Comparison of ENCODE assay signal across 18 cellular contexts in genomic region chr19:10346509-10346908, GRCh38. TPM values are rescaled to one million over a fixed set of nuclear protein-coding genes. Genes with fewer than 3 reads are reported as not detected.
DNase-seq lines count a peak whose midpoint lies in the region; ATAC-seq and TF ChIP-seq lines count a peak whose summit lies in the region.
"Had no signal": no experiment of that assay in that cellular context is flagged by ENCODE, and none has a peak within 500 bp of the region (broad histone marks: within the 10 kb centered on the region; RNA-seq: fewer than 3 reads in every experiment).

No MANE protein-coding gene starts in this region.

- H3K4me3 Mint-ChIP-seq in activated naive CD4-positive, alpha-beta T cell treated with anti-CD3 and anti-CD28 coated beads, Interleukin-2, amount 10 ng/mL, durations not matched to agents 7 days and 5 days = no peak overlapping the region
- H3K4me3 Mint-ChIP-seq in GM23338 = no peak overlapping the region

- DNase-seq in HCT116 (ENCODE audit: low read depth, low spot score) (no peak), RWPE2 (ENCODE audit: low spot score) (no peak), GM23338 (ENCODE audit: low spot score) (no peak)
- DNase-seq in activated CD4-positive, alpha-beta T cell treated with anti-CD3 and anti-CD28 coated beads, Interleukin-2, amount 50 U/mL, for 48 hours = no peak
- no peak for DNase-seq in activated naive CD4-positive, alpha-beta T cell treated with anti-CD3 and anti-CD28 coated beads, Interleukin-2, amount 10 ng/mL, durations not matched to agents 7 days and 5 days
- DNase-seq: activated CD8-positive, alpha-beta memory T cell treated with anti-CD3 and anti-CD28 coated beads, Interleukin-2, amount 50 U/mL, for 48 hours; activated naive CD4-positive, alpha-beta T cell treated with anti-CD3 and anti-CD28 coated beads, Interleukin-2, amount 50 U/mL, for 16 hours; BE2C; DMS79 treated with DMSO at 0.1 percent for 48 hours; NCI-H1105; NCI-H446; PC-3; T-helper 1 cell had no signal

- intact Hi-C loops in HCT116 (cut with micrococcal nuclease) = no loop called here

- POLR2A ChIA-PET in HCT116 (lab: Charles Lee) = no interaction called here

- CTCF ChIA-PET in HCT116 (lab: Charles Lee) = no interaction called here
- CTCF ChIA-PET in activated naive CD4-positive, alpha-beta T cell treated with anti-CD3 and anti-CD28 coated beads, Interleukin-2, amount 10 ng/mL, durations not matched to agents 7 days and 5 days (lab: Charles Lee) = no interaction called here

- BruUV-seq in HCT116 (replicated peaks; lab: Mats Ljungman, UMichigan) = no TSS peak

- H3K36me3 Mint-ChIP-seq in activated naive CD4-positive, alpha-beta T cell treated with anti-CD3 and anti-CD28 coated beads, Interleukin-2, amount 10 ng/mL, durations not matched to agents 7 days and 5 days = peaks cover 5% of the 10 kb centered on the region
- H3K36me3 Mint-ChIP-seq in GM23338 (ENCODE audit: low read depth) = 0 out of 3 replicates have a peak, but pooled peaks cover 4% of the 10 kb centered on the region

- no peak for TF ChIP-seq EP300 in gastroesophageal sphincter (IDR thresholded peaks at IDR 0.05)

- TF ChIP-seq POLR2A in HCT116 (IDR thresholded peaks at IDR 0.05; ENCODE audit: borderline replicate concordance, extremely low read depth, insufficient read depth, insufficient read length) = no peak
- no peak for TF ChIP-seq POLR2A in gastroesophageal sphincter (IDR thresholded peaks at IDR 0.05)

- 66 to 76% methylated on average over 5 to 9 of the region's 10 CpGs for WGBS in gastroesophageal sphincter (ENCODE audit: low coverage in 1 of 2), 2 donors

- H3K27me3 Mint-ChIP-seq in activated naive CD4-positive, alpha-beta T cell treated with anti-CD3 and anti-CD28 coated beads, Interleukin-2, amount 10 ng/mL, durations not matched to agents 7 days and 5 days = no peaks in the 10 kb centered on the region
- peaks cover 9% of the 10 kb centered on the region for H3K27me3 Mint-ChIP-seq in GM23338 (ENCODE audit: insufficient read depth, low read depth, poor library complexity)

- H3K27ac Mint-ChIP-seq in activated naive CD4-positive, alpha-beta T cell treated with anti-CD3 and anti-CD28 coated beads, Interleukin-2, amount 10 ng/mL, durations not matched to agents 7 days and 5 days = no peak overlapping the region
- no peak overlapping the region for H3K27ac Mint-ChIP-seq in GM23338

- H3K9me3 Mint-ChIP-seq in activated naive CD4-positive, alpha-beta T cell treated with anti-CD3 and anti-CD28 coated beads, Interleukin-2, amount 10 ng/mL, durations not matched to agents 7 days and 5 days = no peaks in the 10 kb centered on the region
- no peaks in the 10 kb centered on the region; the same call in 2 of the 3 replicates for H3K9me3 Mint-ChIP-seq in GM23338

- H3K4me3 ChIP-seq in HCT116 (replicated peaks in 1 of 2; ENCODE audit: low read depth in 1 of 2, low read length in 2 of 2) (no peak overlapping the region), RWPE2 (ENCODE audit: severe bottlenecking) (no peak overlapping the region), gastroesophageal sphincter (no peak overlapping the region), neutrophil (ENCODE audit: low read depth in 1 of 2, low read length in 1 of 2) (peak overlapping the region; percentile 29 to 42), GM23338 (no peak overlapping the region)
- H3K4me3 ChIP-seq: tibial nerve had no signal

- RAD21 ChIA-PET in HCT116 (lab: Charles Lee; ENCODE audit: low non-redundant PET in 1 of 2, low total read pairs in 2 of 2, uncharacterized antibody in 2 of 2, unreplicated experiment in 2 of 2) = no interaction called here

- ATAC-seq in HCT116 (no peak; the same call in 1 of the 2 replicates), RWPE2 (ENCODE audit: low read depth) (0 out of 3 replicates have a peak, but pooled peaks have one; percentile 29), gastroesophageal sphincter (peak; percentile 51), HG02678 (IDR thresholded peaks at IDR 0.05; ENCODE audit: unreplicated experiment) (no peak), GM23338 (no peak)
- ATAC-seq: activated CD4-positive, CD25-positive, alpha-beta regulatory T cell treated with anti-CD3 and anti-CD28 coated beads, Interleukin-2, amount 50 U/mL, for 24 hours had no signal

- TF ChIP-seq CTCF in HCT116 (IDR thresholded peaks at IDR 0.05 in 2 of 3, conservative IDR thresholded peaks at IDR 0.05 in 1 of 3; ENCODE audit: borderline replicate concordance in 1 of 3, insufficient read depth in 1 of 3, low read depth in 2 of 3, low read length in 2 of 3) = no peak
- TF ChIP-seq CTCF in RWPE2 (IDR thresholded peaks at IDR 0.05; ENCODE audit: poor library complexity, severe bottlenecking) = no peak
- TF ChIP-seq CTCF in gastroesophageal sphincter (IDR thresholded peaks at IDR 0.05) = no peak
- no peak for TF ChIP-seq CTCF in neutrophil (IDR thresholded peaks at IDR 0.05)
- TF ChIP-seq CTCF in GM23338 (conservative IDR thresholded peaks at IDR 0.05; ENCODE audit: low read depth in 2 of 2) = no peak

- H3K4me2 ChIP-seq in HCT116 (ENCODE audit: low read length) = peak overlapping the region; percentile 27; the same call in 1 of the 2 replicates
- H3K4me2 ChIP-seq in GM23338 = no peak overlapping the region

- H3K4me1 ChIP-seq in HCT116 (ENCODE audit: control insufficient read depth in 1 of 2, insufficient read depth in 2 of 2, low read length in 2 of 2) = peaks cover 0 to 14% of the 10 kb centered on the region in 2 experiments; a peak in 2 of 4 replicates
- no peaks in the 10 kb centered on the region for H3K4me1 ChIP-seq in RWPE2 (ENCODE audit: insufficient read depth, poor library complexity, severe bottlenecking)
- H3K4me1 ChIP-seq in gastroesophageal sphincter = no peaks in the 10 kb centered on the region
- peaks cover 39 to 40% of the 10 kb centered on the region in 2 experiments for H3K4me1 ChIP-seq in neutrophil (ENCODE audit: control insufficient read depth in 1 of 2, insufficient read depth in 1 of 2, low read depth in 1 of 2, low read length in 1 of 2)
- no peaks in the 10 kb centered on the region for H3K4me1 ChIP-seq in GM23338 (ENCODE audit: insufficient read depth)
- H3K4me1 ChIP-seq: BE2C, tibial nerve had no signal

- H3K9me3 ChIP-seq in HCT116 (ENCODE audit: control insufficient read depth in 1 of 2, insufficient read depth in 1 of 2, low read depth in 1 of 2, low read length in 2 of 2) (no peaks in the 10 kb centered on the region), RWPE2 (ENCODE audit: severe bottlenecking) (no peaks in the 10 kb centered on the region), gastroesophageal sphincter (no peaks in the 10 kb centered on the region), neutrophil (no peaks in the 10 kb centered on the region)
- H3K9me3 ChIP-seq: BE2C, tibial nerve had no signal

- no peaks in the 10 kb centered on the region for H3K27me3 ChIP-seq in HCT116 (ENCODE audit: insufficient read depth, low read length)
- H3K27me3 ChIP-seq in RWPE2 (ENCODE audit: insufficient read depth, poor library complexity, severe bottlenecking) = no peaks in the 10 kb centered on the region
- no peaks in the 10 kb centered on the region for H3K27me3 ChIP-seq in gastroesophageal sphincter
- H3K27me3 ChIP-seq in neutrophil = no peaks in the 10 kb centered on the region
- H3K27me3 ChIP-seq in GM23338 (ENCODE audit: insufficient read depth) = no peaks in the 10 kb centered on the region
- H3K27me3 ChIP-seq: BE2C, tibial nerve had no signal

- no peaks in the 10 kb centered on the region for H3K9me2 ChIP-seq in HCT116 (ENCODE audit: insufficient read depth)
- no peaks in the 10 kb centered on the region for H3K9me2 ChIP-seq in GM23338 (ENCODE audit: insufficient read depth)

- no peak overlapping the region for H3K9ac ChIP-seq in HCT116 (ENCODE audit: low read length)

- H3K27ac ChIP-seq in HCT116 (ENCODE audit: low read depth, low read length) (no peak overlapping the region), RWPE2 (ENCODE audit: poor library complexity, severe bottlenecking) (no peak overlapping the region), gastroesophageal sphincter (no peak overlapping the region), neutrophil (peak overlapping the region; percentile 100), GM23338 (ENCODE audit: low read depth) (no peak overlapping the region)
- H3K27ac ChIP-seq: tibial nerve had no signal

- H2AFZ ChIP-seq in HCT116 (ENCODE audit: low read depth, low read length, poor library complexity, severe bottlenecking) = no peak overlapping the region
- no peak overlapping the region for H2AFZ ChIP-seq in GM23338

- H3K36me3 ChIP-seq in HCT116 (ENCODE audit: control insufficient read depth in 1 of 2, insufficient read depth in 2 of 2, low read length in 2 of 2) (no peaks in the 10 kb centered on the region), RWPE2 (ENCODE audit: low read depth) (peaks cover 5% of the 10 kb centered on the region; the same call in 1 of the 2 replicates), gastroesophageal sphincter (peaks cover 0 to 26% of the 10 kb centered on the region in 2 donors), neutrophil (peaks cover 25% of the 10 kb centered on the region), GM23338 (ENCODE audit: insufficient read depth) (no peaks in the 10 kb centered on the region)

- H4K20me1 ChIP-seq in HCT116 (ENCODE audit: insufficient read depth) (no peaks in the 10 kb centered on the region), GM23338 (replicated peaks; ENCODE audit: insufficient read depth) (no peaks in the 10 kb centered on the region)

- H3K79me2 ChIP-seq in HCT116 (ENCODE audit: insufficient read depth, low read length) (no peaks in the 10 kb centered on the region), GM23338 (replicated peaks; ENCODE audit: insufficient read depth) (no peaks in the 10 kb centered on the region)

- H3F3A ChIP-seq in GM23338 (replicated peaks; ENCODE audit: low read depth) = no peaks in the 10 kb centered on the region

- no peaks in the 10 kb centered on the region for H3K4me1 Mint-ChIP-seq in activated naive CD4-positive, alpha-beta T cell treated with anti-CD3 and anti-CD28 coated beads, Interleukin-2, amount 10 ng/mL, durations not matched to agents 7 days and 5 days
- no peaks in the 10 kb centered on the region for H3K4me1 Mint-ChIP-seq in GM23338

- no peak for TF ChIP-seq RAD21 in HCT116 (IDR thresholded peaks at IDR 0.05; ENCODE audit: low read depth)

RNA-seq across cellular contexts. Expression of gene ICAM3, which starts 7.1 kb away (rescaled TPM):
- total RNA-seq in HCT116 (2021; ENCODE audit: unreplicated experiment) = 8.3 TPM
- 8.8 and 12.0 TPM in 2 replicates for polyA plus RNA-seq in HCT116 (2012)
- 1 to 10 TPM; 3.4 to 9.3 (median 5.6) TPM for total RNA-seq in gastroesophageal sphincter
- total RNA-seq in GM23338 (2014; rRNA removed; shearing (Covaris generic)) = 9.6 TPM in 2 replicates
- polyA plus RNA-seq in GM23338 (2016; fragmentation: Nextera tagmentation; extraction: Ambion mirVana) = 14.7 and 19.2 TPM in 2 replicates

RNA-seq across cellular contexts. Expression of gene RAVER1, which starts 13.2 kb away (rescaled TPM):
- total RNA-seq in HCT116 (2021; ENCODE audit: unreplicated experiment) = 71.0 TPM
- 34.6 and 40.1 TPM in 2 replicates for polyA plus RNA-seq in HCT116 (2012)
- total RNA-seq in gastroesophageal sphincter = 10 to 100 TPM; 15.6 to 33.2 (median 21.8) TPM
- 88.3 and 96.7 TPM in 2 replicates for total RNA-seq in GM23338 (2014; rRNA removed; shearing (Covaris generic))
- 23.6 and 25.5 TPM in 2 replicates for polyA plus RNA-seq in GM23338 (2016; fragmentation: Nextera tagmentation; extraction: Ambion mirVana)

RNA-seq across cellular contexts. Expression of gene FDX2, which starts 30.7 kb away (rescaled TPM):
- total RNA-seq in HCT116 (2021; ENCODE audit: unreplicated experiment) = 21.0 TPM
- polyA plus RNA-seq in HCT116 (2012) = 20.2 and 21.5 TPM in 2 replicates
- total RNA-seq in gastroesophageal sphincter = 10 to 100 TPM in 3 of 4 donors, 1 to 10 TPM in 1; 6.7 to 36.5 (median 16.6) TPM
- total RNA-seq in GM23338 (2014; rRNA removed; shearing (Covaris generic)) = 27.3 and 28.7 TPM in 2 replicates
- 29.7 and 35.0 TPM in 2 replicates for polyA plus RNA-seq in GM23338 (2016; fragmentation: Nextera tagmentation; extraction: Ambion mirVana)

RNA-seq across cellular contexts. Expression of gene TYK2, which starts 33.9 kb away (rescaled TPM):
- total RNA-seq in HCT116 (2021; ENCODE audit: unreplicated experiment) (110 TPM), gastroesophageal sphincter (10 to 100 TPM; 40.8 to 77.2 (median 53.9) TPM)
- polyA plus RNA-seq in HCT116 (2012) = 97.1 and 98.1 TPM in 2 replicates
- 22.2 and 29.1 TPM in 2 replicates for total RNA-seq in GM23338 (2014; rRNA removed; shearing (Covaris generic))
- 30.7 and 35.9 TPM in 2 replicates for polyA plus RNA-seq in GM23338 (2016; fragmentation: Nextera tagmentation; extraction: Ambion mirVana)

RNA-seq across cellular contexts. Expression of gene ZGLP1, which starts 36.9 kb away (rescaled TPM):
- total RNA-seq in HCT116 (2021; ENCODE audit: unreplicated experiment) = 5.0 TPM
- polyA plus RNA-seq in HCT116 (2012) = 1.7 and 2.6 TPM in 2 replicates
- total RNA-seq in gastroesophageal sphincter = 1 to 10 TPM in 2 of 4 donors, under 1 TPM in 1, not detected in 1; 0.81 to 2.5 (median 1.1) TPM
- total RNA-seq in GM23338 (2014; rRNA removed; shearing (Covaris generic)) = 1.5 and 4.7 TPM in 2 replicates
- polyA plus RNA-seq in GM23338 (2016; fragmentation: Nextera tagmentation; extraction: Ambion mirVana) = 5.3 and 5.9 TPM in 2 replicates

Comparison
In these comparisons a context has a peak if more than half of its experiments do, and no peak if none do; other contexts are left out.
1. ATAC-seq: peak in RWPE2 (single experiment) and gastroesophageal sphincter (single experiment); none in HCT116 (single experiment), HG02678 (single experiment) and GM23338 (single experiment).
2. H3K4me3 ChIP-seq: peak in neutrophil (2 of 2); none in HCT116 (0 of 2), RWPE2 (single experiment), gastroesophageal sphincter (0 of 2) and GM23338 (single experiment).